ENCODE assay signal across 8 cellular contexts in the genomic region with DNA sequence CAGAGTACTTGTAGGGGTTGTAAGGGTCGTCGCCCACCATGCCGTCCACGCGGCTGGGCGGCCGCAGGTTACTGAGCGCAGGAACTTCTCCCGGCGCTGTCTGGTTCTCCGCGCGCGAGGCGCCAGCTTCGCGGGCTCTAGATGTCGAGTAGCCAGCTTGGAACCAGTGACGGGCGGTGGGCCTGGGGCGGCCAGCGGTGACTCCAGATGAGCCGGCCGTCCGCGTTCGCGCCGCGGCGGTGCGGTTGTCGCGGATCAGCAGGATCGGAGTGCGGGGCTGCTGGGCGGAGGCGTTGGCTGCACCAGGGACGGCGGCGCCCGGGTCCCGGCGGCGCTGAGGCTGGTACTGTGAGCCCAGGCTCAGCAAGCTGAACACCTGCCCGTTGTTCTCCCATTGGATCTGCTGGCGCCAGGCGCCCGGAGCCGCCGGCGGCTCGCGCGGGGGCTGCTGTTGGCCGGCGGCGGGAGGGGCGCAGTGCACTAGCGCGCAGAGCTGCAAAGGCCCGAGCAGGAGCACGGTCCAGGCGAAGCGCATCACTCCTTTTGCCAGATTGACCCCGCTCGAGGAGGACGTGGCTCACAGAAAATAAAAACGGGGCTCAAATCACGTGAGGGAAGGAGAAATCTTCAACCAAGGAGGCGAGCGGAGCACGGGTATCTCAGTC. TPM values are rescaled to one million over a fixed set of nuclear protein-coding genes. Genes with fewer than 3 reads are reported as not detected.
DNase-seq lines count a peak whose midpoint lies in the region; ATAC-seq, FAIRE-seq and TF ChIP-seq lines count a peak whose summit lies in the region.

No MANE protein-coding gene starts in this region.

- H3K27me3 ChIP-seq in GM12878 (replicated peaks in 1 of 2; ENCODE audit: control insufficient read depth in 2 of 2, insufficient read depth in 2 of 2, low read length in 1 of 2) (peaks cover 5 to 7% of the 10 kb centered on the region in 2 experiments), spleen (replicated peaks in 1 of 7) (peaks cover 0 to 48% (median 21%) of the 10 kb centered on the region in 7 donors)

- intact Hi-C loops in GM12878 (cut with micrococcal nuclease; ENCODE audit: unreplicated experiment) (no loop called here), spleen (cut with DNase I; ENCODE audit: low total_unique reads) (no loop called here)

- TF ChIP-seq EP300 in GM12878 (IDR thresholded peaks at IDR 0.05; ENCODE audit: borderline replicate concordance in 1 of 2, control insufficient read depth in 1 of 2, low read depth in 2 of 2, low read length in 2 of 2), result no peak

- BruUV-seq in GM12878 (replicated peaks; lab: Mats Ljungman, UMichigan), result no TSS peak

- peak; percentile 17 for ATAC-seq in GM18868 (IDR thresholded peaks at IDR 0.05; ENCODE audit: unreplicated experiment)
- peak; percentile 55 for ATAC-seq in GM12878
- no peak for ATAC-seq in GM21515 (IDR thresholded peaks at IDR 0.05; ENCODE audit: unreplicated experiment)

- no peaks in the 10 kb centered on the region for H4K20me1 ChIP-seq in GM12878 (ENCODE audit: control insufficient read depth, insufficient read depth)

- H3K4me2 ChIP-seq in GM12878 (ENCODE audit: control insufficient read depth, insufficient read depth), result peak overlapping the region; percentile 68

- H2AFZ ChIP-seq in GM12878 (ENCODE audit: control insufficient read depth, low read depth, low read length), result peak overlapping the region; percentile 38

- CTCF ChIA-PET in GM12878 (lab: Yijun Ruan, JAX), result no interaction called here

- H3K4me3 ChIP-seq in GM12878, result peak overlapping the region; percentile 57; the same call in 1 of the 2 replicates
- peak overlapping the region; percentile 30 to 70 (median 46) for H3K4me3 ChIP-seq in spleen

- SMC1A ChIA-PET in GM12878 (lab: Charles Lee; ENCODE audit: uncharacterized antibody, unreplicated experiment), result no interaction called here

- RAD21 ChIA-PET in GM12878 (lab: Charles Lee; ENCODE audit: unreplicated experiment), result no interaction called here

- no peak for TF ChIP-seq CTCF in GM12878 (IDR thresholded peaks at IDR 0.05 in 2 of 3, conservative IDR thresholded peaks at IDR 0.05 in 1 of 3; ENCODE audit: control insufficient read depth in 2 of 3, extremely low read depth in 1 of 3, insufficient read depth in 1 of 3, low read depth in 3 of 3, low read length in 3 of 3)
- no peak for TF ChIP-seq CTCF in spleen (IDR thresholded peaks at IDR 0.05 in 8 of 11, conservative IDR thresholded peaks at IDR 0.05 in 3 of 11)

- H3K36me3 ChIP-seq in GM12878 (ENCODE audit: control insufficient read depth in 2 of 2, insufficient read depth in 2 of 2, low read length in 1 of 2), result no peaks in the 10 kb centered on the region
- H3K36me3 ChIP-seq in spleen, result no peaks in the 10 kb centered on the region

- no peak for TF ChIP-seq POLR2A in GM12878 (IDR thresholded peaks at IDR 0.05; ENCODE audit: low read depth, low read length)
- no peak for TF ChIP-seq POLR2A in spleen (IDR thresholded peaks at IDR 0.05)

- no peaks in the 10 kb centered on the region for H3K79me2 ChIP-seq in GM12878 (ENCODE audit: control insufficient read depth, insufficient read depth, low read length)

- POLR2A ChIA-PET in GM12878 (lab: Charles Lee), result no interaction called here

- 52% methylated on average over 64 of the region's 73 CpGs for WGBS in GM12878 (ENCODE audit: insufficient coverage, insufficient replicate concordance, low lambda C conversion rate, missing lambda C conversion rate)
- 1 to 7% (median 2%) methylated on average over 28 to 73 of the region's 73 CpGs for WGBS in spleen, 5 donors

- FAIRE-seq in GM12878 (lab: Jason Lieb, UNC), result no peak

- TF ChIP-seq RAD21 in GM12878 (IDR thresholded peaks at IDR 0.05; ENCODE audit: insufficient read depth, low read depth, low read length), result no peak

- no peaks in the 10 kb centered on the region; the same call in 1 of the 2 replicates for H3K4me1 ChIP-seq in GM12878 (ENCODE audit: control insufficient read depth, insufficient read depth, low read length)
- H3K4me1 ChIP-seq in spleen, result peaks cover 0 to 32% (median 22%) of the 10 kb centered on the region in 6 donors

- peak; percentile 38 for DNase-seq in AG20443 (ENCODE audit: low spot score)
- DNase-seq in NCI-H1105 (lab: John Stamatoyannopoulos, UW), result peak; percentile 24
- no peak for DNase-seq in GM12878 (ENCODE audit: low read depth, low spot score)
- peak; percentile 77 for DNase-seq in islet precursor cell
- DNase-seq in spleen, result peak; percentile 78
- DNase-seq in NCI-H2029 treated with DMSO at 0.1 percent for 48 hours (lab: John Stamatoyannopoulos, UW), result no peak

- H3K27ac ChIP-seq in GM12878 (ENCODE audit: control insufficient read depth, insufficient read depth), result no peak overlapping the region
- peak overlapping the region in 5 of 8 donors; percentile 29 to 83 (median 49) for H3K27ac ChIP-seq in spleen

- H3K9me3 ChIP-seq in GM12878 (replicated peaks; ENCODE audit: control insufficient read depth, insufficient read depth, low read length), result no peaks in the 10 kb centered on the region
- H3K9me3 ChIP-seq in spleen, result no peaks in the 10 kb centered on the region

- H3K9ac ChIP-seq in GM12878 (ENCODE audit: control insufficient read depth, insufficient read depth, low read length), result no peak overlapping the region

- in situ Hi-C loops in GM12878 (cut with MboI), result no loop called here

TF ChIP-seq in GM12878, 131 proteins besides CTCF, POLR2A, EP300 and RAD21:
- TF ChIP-seq, protein P1, sequence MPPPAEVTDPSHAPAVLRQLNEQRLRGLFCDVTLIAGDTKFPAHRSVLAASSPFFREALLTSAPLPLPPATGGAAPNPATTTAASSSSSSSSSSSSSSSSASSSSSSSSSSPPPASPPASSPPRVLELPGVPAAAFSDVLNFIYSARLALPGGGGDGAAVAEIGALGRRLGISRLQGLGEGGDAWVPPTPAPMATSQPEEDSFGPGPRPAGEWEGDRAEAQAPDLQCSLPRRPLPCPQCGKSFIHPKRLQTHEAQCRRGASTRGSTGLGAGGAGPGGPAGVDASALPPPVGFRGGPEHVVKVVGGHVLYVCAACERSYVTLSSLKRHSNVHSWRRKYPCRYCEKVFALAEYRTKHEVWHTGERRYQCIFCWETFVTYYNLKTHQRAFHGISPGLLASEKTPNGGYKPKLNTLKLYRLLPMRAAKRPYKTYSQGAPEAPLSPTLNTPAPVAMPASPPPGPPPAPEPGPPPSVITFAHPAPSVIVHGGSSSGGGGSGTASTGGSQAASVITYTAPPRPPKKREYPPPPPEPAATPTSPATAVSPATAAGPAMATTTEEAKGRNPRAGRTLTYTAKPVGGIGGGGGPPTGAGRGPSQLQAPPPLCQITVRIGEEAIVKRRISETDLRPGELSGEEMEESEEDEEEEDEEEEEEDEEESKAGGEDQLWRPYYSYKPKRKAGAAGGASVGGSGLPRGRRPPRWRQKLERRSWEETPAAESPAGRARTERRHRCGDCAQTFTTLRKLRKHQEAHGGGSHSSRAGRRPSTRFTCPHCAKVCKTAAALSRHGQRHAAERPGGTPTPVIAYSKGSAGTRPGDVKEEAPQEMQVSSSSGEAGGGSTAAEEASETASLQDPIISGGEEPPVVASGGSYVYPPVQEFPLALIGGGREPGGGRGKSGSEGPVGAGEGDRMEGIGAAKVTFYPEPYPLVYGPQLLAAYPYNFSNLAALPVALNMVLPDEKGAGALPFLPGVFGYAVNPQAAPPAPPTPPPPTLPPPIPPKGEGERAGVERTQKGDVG (CRISPR knock-in tag; IDR thresholded peaks at IDR 0.05), result no peak
- TF ChIP-seq IKZF1 (conservative IDR thresholded peaks at IDR 0.05), result no peak

RNA-seq across cellular contexts. Expression of a gene that starts 0.5 kb away (rescaled TPM):
- total RNA-seq in GM12878 (2013; cell fraction: nucleolus; rRNA removed), result not detected in 2 replicates
- 0.06 and 0.11 TPM in 2 replicates for total RNA-seq in GM12878 (2014; rRNA removed)
- total RNA-seq in GM12878 (2014; rRNA removed; fragmentation: Illumina TruSeq; extraction: Trizol), result 0.13 and 0.14 TPM in 2 replicates
- total RNA-seq in GM12878 (2021), result 0.37 and 0.69 TPM in 2 replicates
- 0.21 TPM for polyA plus RNA-seq in GM12878 (2011; ENCODE audit: low read depth)
- polyA plus RNA-seq in GM12878 (2011; rRNA removed), result not detected in 2 replicates
- polyA plus RNA-seq in GM12878 (2011; cell fraction: cytosol; rRNA removed), result not detected in 2 replicates
- 0.09 TPM in 1 of 2 replicates, not detected in the other for polyA plus RNA-seq in GM12878 (2011; cell fraction: nucleus; rRNA removed)
- polyA plus RNA-seq in GM12878 (2012), result 0.19 and 0.31 TPM in 2 replicates
- polyA plus RNA-seq in GM12878 (2014; fragmentation: Illumina TruSeq; extraction: Trizol), result 0.03 TPM in 1 of 2 replicates, not detected in the other
- under 1 TPM; 0.05 to 0.07 TPM for polyA plus RNA-seq in GM12878 (2014; fragmentation: Nextera tagmentation; extraction: Ambion mirVana)
- 0.03 and 0.05 TPM in 2 replicates for polyA plus RNA-seq in GM12878 (2014; rRNA removed)
- under 1 TPM; 0.34 to 0.47 TPM for polyA plus RNA-seq in GM12878 (2016; fragmentation: Nextera tagmentation; extraction: Ambion mirVana)
- not detected in 2 replicates for polyA minus RNA-seq in GM12878 (2011; rRNA and poly(A)+ RNA removed)
- polyA minus RNA-seq in GM12878 (2011; cell fraction: cytosol; rRNA and poly(A)+ RNA removed), result not detected in 2 replicates
- not detected in 2 replicates for polyA minus RNA-seq in GM12878 (2011; cell fraction: nucleus; rRNA and poly(A)+ RNA removed)
- total RNA-seq in spleen, result 10 to 100 TPM in 2 of 7 donors, 1 to 10 TPM in 5; 2.1 to 17.4 (median 6.2) TPM
- 1 to 10 TPM in 2 of 3 donors, under 1 TPM in 1; 0.96 to 2.1 (median 1.2) TPM for polyA plus RNA-seq in spleen

RNA-seq across cellular contexts. Expression of a gene that starts 51.8 kb away (rescaled TPM):
- 1.0 and 1.3 TPM in 2 replicates for total RNA-seq in GM12878 (2013; cell fraction: nucleolus; rRNA removed)
- 0.06 TPM in 1 of 2 replicates, not detected in the other for total RNA-seq in GM12878 (2014; rRNA removed)
- 0.09 TPM in 1 of 2 replicates, not detected in the other for total RNA-seq in GM12878 (2014; rRNA removed; fragmentation: Illumina TruSeq; extraction: Trizol)
- total RNA-seq in GM12878 (2021), result not detected in 2 replicates
- polyA plus RNA-seq in GM12878 (2011; ENCODE audit: low read depth), result not detected
- polyA plus RNA-seq in GM12878 (2011; rRNA removed), result 0.14 and 0.15 TPM in 2 replicates
- polyA plus RNA-seq in GM12878 (2011; cell fraction: cytosol; rRNA removed), result 0.06 and 0.12 TPM in 2 replicates
- 0.26 and 0.31 TPM in 2 replicates for polyA plus RNA-seq in GM12878 (2011; cell fraction: nucleus; rRNA removed)
- polyA plus RNA-seq in GM12878 (2012), result not detected in 2 replicates
- 0.10 TPM in 1 of 2 replicates, not detected in the other for polyA plus RNA-seq in GM12878 (2014; fragmentation: Illumina TruSeq; extraction: Trizol)
- polyA plus RNA-seq in GM12878 (2014; fragmentation: Nextera tagmentation; extraction: Ambion mirVana), result under 1 TPM; 0.11 to 0.13 TPM
- polyA plus RNA-seq in GM12878 (2014; rRNA removed), result 0.05 and 0.97 TPM in 2 replicates
- under 1 TPM in 1 of 2 experiments, not detected in 1; 0.14 TPM for polyA plus RNA-seq in GM12878 (2016; fragmentation: Nextera tagmentation; extraction: Ambion mirVana)
- 0.10 and 0.15 TPM in 2 replicates for polyA minus RNA-seq in GM12878 (2011; rRNA and poly(A)+ RNA removed)
- polyA minus RNA-seq in GM12878 (2011; cell fraction: cytosol; rRNA and poly(A)+ RNA removed), result not detected in 2 replicates
- 0.36 and 0.57 TPM in 2 replicates for polyA minus RNA-seq in GM12878 (2011; cell fraction: nucleus; rRNA and poly(A)+ RNA removed)
- under 1 TPM in 4 of 7 donors, not detected in 3; 0.27 to 0.60 (median 0.50) TPM for total RNA-seq in spleen
- under 1 TPM in 1 of 3 donors, not detected in 2; 0.05 TPM for polyA plus RNA-seq in spleen

Comparison
In these comparisons a context has a peak if more than half of its experiments do, and no peak if none do; other contexts are left out.
1. DNase-seq: peak in AG20443 (single experiment), NCI-H1105 (single experiment), islet precursor cell (single experiment) and spleen (single experiment); none in GM12878 (single experiment) and NCI-H2029 treated with DMSO at 0.1 percent for 48 hours (single experiment).